In genomic region chr3:108661699-108662098, GRCh38 we compare ENCODE assay signal across 19 cellular contexts.
DNase-seq lines count a peak whose midpoint lies in the region; ATAC-seq and TF ChIP-seq lines count a peak whose summit lies in the region.
"Had no signal": no experiment of that assay in that cellular context is flagged by ENCODE, and none has a peak within 500 bp of the region (broad histone marks: within the 10 kb centered on the region; RNA-seq: fewer than 3 reads in every experiment).

No MANE protein-coding gene starts in this region.

- in situ Hi-C loops in GM13977 (cut with MboI; ENCODE audit: low pct_unique_long_range_greater_than_20kb, low sequenced_read_pairs, unreplicated experiment): loop anchor here (10.0 kb wide), 1 partner anchor 253 kb away; no protein-coding TSS in a partner anchor

- H4K20me1 ChIP-seq in SK-N-SH (ENCODE audit: insufficient read depth): no peaks in the 10 kb centered on the region

- peaks cover 6% of the 10 kb centered on the region for H3F3A ChIP-seq in SK-N-SH (replicated peaks; ENCODE audit: insufficient read depth)

- TF ChIP-seq RAD21 in SK-N-SH (IDR thresholded peaks at IDR 0.05; ENCODE audit: low read length): no peak

- WGBS in SK-N-SH (ENCODE audit: low lambda C conversion rate): 86% methylated on average over 2 of the region's 2 CpGs

- no peak overlapping the region for H3K27ac ChIP-seq in SK-N-SH (ENCODE audit: low read depth in 2 of 2, low read length in 1 of 2)
- H3K27ac ChIP-seq: dorsolateral prefrontal cortex, epithelial cell of prostate, foreskin keratinocyte, testis, vagina had no signal

- peaks cover 3 to 21% of the 10 kb centered on the region in 2 experiments for H3K36me3 ChIP-seq in SK-N-SH (replicated peaks in 1 of 2; ENCODE audit: control insufficient read depth in 1 of 2, insufficient read depth in 2 of 2, low read length in 1 of 2)
- H3K36me3 ChIP-seq: vagina had no signal

- H3K4me1 Mint-ChIP-seq in stimulated activated naive CD8-positive, alpha-beta T cell treated with anti-CD3 and anti-CD28 coated beads, Interleukin-15, amount 100 ng/mL, for 72 hours: peaks cover 6% of the 10 kb centered on the region

- H3K27me3 ChIP-seq in SK-N-SH (ENCODE audit: insufficient read depth): no peaks in the 10 kb centered on the region
- H3K27me3 ChIP-seq: dorsolateral prefrontal cortex, foreskin keratinocyte, testis, vagina had no signal

- no peaks in the 10 kb centered on the region for H3K27me3 Mint-ChIP-seq in stimulated activated naive CD8-positive, alpha-beta T cell treated with anti-CD3 and anti-CD28 coated beads, Interleukin-15, amount 100 ng/mL, for 72 hours
- H3K27me3 Mint-ChIP-seq: activated B cell treated with CpG ODN at 0.5 μM for 24 hours, progenitor cell of endocrine pancreas had no signal

- no peak overlapping the region for H3K4me3 Mint-ChIP-seq in stimulated activated naive CD8-positive, alpha-beta T cell treated with anti-CD3 and anti-CD28 coated beads, Interleukin-15, amount 100 ng/mL, for 72 hours
- H3K4me3 Mint-ChIP-seq: activated B cell treated with CpG ODN at 0.5 μM for 24 hours, CD14-positive monocyte, immature natural killer cell had no signal

- no peak for TF ChIP-seq EP300 in SK-N-SH (IDR thresholded peaks at IDR 0.05; ENCODE audit: borderline replicate concordance in 1 of 2, low read depth in 1 of 2, low read length in 1 of 2)

- no peak for ATAC-seq in stimulated activated naive CD8-positive, alpha-beta T cell treated with anti-CD3 and anti-CD28 coated beads, Interleukin-15, amount 100 ng/mL, for 72 hours
- no peak for ATAC-seq in HG03095 (IDR thresholded peaks at IDR 0.05; ENCODE audit: unreplicated experiment)

- CTCF ChIA-PET in SK-N-SH (lab: Yijun Ruan, JAX): interaction anchor here (0.6 to 11.8 kb wide), 19 partner anchors 9 to 1426 kb away, joined by 3 to 199 read pairs (median 5); no protein-coding TSS in a partner anchor

- H3K9me3 ChIP-seq in SK-N-SH: no peaks in the 10 kb centered on the region
- H3K9me3 ChIP-seq: testis, vagina had no signal

- H3K9ac ChIP-seq in SK-N-SH: no peak overlapping the region

- POLR2A ChIA-PET in SK-N-SH (lab: Yijun Ruan, JAX): no interaction called here

- peak; percentile 8 for TF ChIP-seq CTCF in GM13977 (IDR thresholded peaks at IDR 0.05; ENCODE audit: extremely low read depth, insufficient read depth, missing control alignments)
- TF ChIP-seq CTCF in SK-N-SH (IDR thresholded peaks at IDR 0.05): no peak

- H3K27ac Mint-ChIP-seq in stimulated activated naive CD8-positive, alpha-beta T cell treated with anti-CD3 and anti-CD28 coated beads, Interleukin-15, amount 100 ng/mL, for 72 hours: no peak overlapping the region
- H3K27ac Mint-ChIP-seq: activated B cell treated with CpG ODN at 0.5 μM for 24 hours, immature natural killer cell, progenitor cell of endocrine pancreas had no signal

- no peaks in the 10 kb centered on the region for H3K9me3 Mint-ChIP-seq in stimulated activated naive CD8-positive, alpha-beta T cell treated with anti-CD3 and anti-CD28 coated beads, Interleukin-15, amount 100 ng/mL, for 72 hours
- H3K9me3 Mint-ChIP-seq: activated B cell treated with CpG ODN at 0.5 μM for 24 hours had no signal

- H3K9me2 ChIP-seq in SK-N-SH: no peaks in the 10 kb centered on the region

- no peak overlapping the region; a peak in 1 of 4 replicates for H3K4me3 ChIP-seq in SK-N-SH (ENCODE audit: low read depth in 2 of 2, low read length in 1 of 2)
- H3K4me3 ChIP-seq: testis, vagina had no signal

- no peaks in the 10 kb centered on the region for H3K4me1 ChIP-seq in SK-N-SH (ENCODE audit: control insufficient read depth in 1 of 2, insufficient read depth in 2 of 2, low read depth in 1 of 2, low read length in 1 of 2)
- H3K4me1 ChIP-seq: foreskin keratinocyte, testis, vagina had no signal

- no peaks in the 10 kb centered on the region for H3K79me2 ChIP-seq in SK-N-SH (ENCODE audit: insufficient read depth)

- DNase-seq in AG20443 (ENCODE audit: low spot score) (peak; percentile 9), GM13977 (ENCODE audit: low spot score) (no peak), SK-N-SH (no peak), medulla oblongata (ENCODE audit: extremely low spot score) (peak; percentile 7), NCI-H1694 (lab: John Stamatoyannopoulos, UW) (no peak), NCI-H2029 (lab: John Stamatoyannopoulos, UW) (no peak)
- DNase-seq in stimulated activated naive CD8-positive, alpha-beta T cell treated with anti-CD3 and anti-CD28 coated beads, Interleukin-15, amount 100 ng/mL, for 72 hours: no peak
- DNase-seq: activated B cell treated with CpG ODN at 0.5 μM for 24 hours; activated effector memory CD4-positive, alpha-beta T cell treated with Interleukin-2 at 50 U/mL for 16 hours; left ventricle myocardium superior had no signal

- no peak overlapping the region for H3K4me2 ChIP-seq in SK-N-SH

- 0 out of 2 replicates have a peak overlapping the region, but pooled peaks have one; percentile 31 for H2AFZ ChIP-seq in SK-N-SH (ENCODE audit: low read depth)

TF ChIP-seq in SK-N-SH, 30 proteins besides CTCF, POLR2A, EP300 and RAD21 (continues in another document):
- TF ChIP-seq TAF1 (IDR thresholded peaks at IDR 0.05; ENCODE audit: borderline replicate concordance, low read depth, low read length): no peak
- no peak for TF ChIP-seq MEF2A (IDR thresholded peaks at IDR 0.05; ENCODE audit: borderline replicate concordance, low read depth)
- TF ChIP-seq, protein P1, sequence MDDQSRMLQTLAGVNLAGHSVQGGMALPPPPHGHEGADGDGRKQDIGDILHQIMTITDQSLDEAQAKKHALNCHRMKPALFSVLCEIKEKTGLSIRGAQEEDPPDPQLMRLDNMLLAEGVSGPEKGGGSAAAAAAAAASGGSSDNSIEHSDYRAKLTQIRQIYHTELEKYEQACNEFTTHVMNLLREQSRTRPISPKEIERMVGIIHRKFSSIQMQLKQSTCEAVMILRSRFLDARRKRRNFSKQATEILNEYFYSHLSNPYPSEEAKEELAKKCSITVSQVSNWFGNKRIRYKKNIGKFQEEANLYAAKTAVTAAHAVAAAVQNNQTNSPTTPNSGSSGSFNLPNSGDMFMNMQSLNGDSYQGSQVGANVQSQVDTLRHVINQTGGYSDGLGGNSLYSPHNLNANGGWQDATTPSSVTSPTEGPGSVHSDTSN (IDR thresholded peaks at IDR 0.05): no peak
- TF ChIP-seq, protein P2, sequence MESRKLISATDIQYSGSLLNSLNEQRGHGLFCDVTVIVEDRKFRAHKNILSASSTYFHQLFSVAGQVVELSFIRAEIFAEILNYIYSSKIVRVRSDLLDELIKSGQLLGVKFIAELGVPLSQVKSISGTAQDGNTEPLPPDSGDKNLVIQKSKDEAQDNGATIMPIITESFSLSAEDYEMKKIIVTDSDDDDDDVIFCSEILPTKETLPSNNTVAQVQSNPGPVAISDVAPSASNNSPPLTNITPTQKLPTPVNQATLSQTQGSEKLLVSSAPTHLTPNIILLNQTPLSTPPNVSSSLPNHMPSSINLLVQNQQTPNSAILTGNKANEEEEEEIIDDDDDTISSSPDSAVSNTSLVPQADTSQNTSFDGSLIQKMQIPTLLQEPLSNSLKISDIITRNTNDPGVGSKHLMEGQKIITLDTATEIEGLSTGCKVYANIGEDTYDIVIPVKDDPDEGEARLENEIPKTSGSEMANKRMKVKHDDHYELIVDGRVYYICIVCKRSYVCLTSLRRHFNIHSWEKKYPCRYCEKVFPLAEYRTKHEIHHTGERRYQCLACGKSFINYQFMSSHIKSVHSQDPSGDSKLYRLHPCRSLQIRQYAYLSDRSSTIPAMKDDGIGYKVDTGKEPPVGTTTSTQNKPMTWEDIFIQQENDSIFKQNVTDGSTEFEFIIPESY (IDR thresholded peaks at IDR 0.05; ENCODE audit: borderline replicate concordance, low read depth): no peak
- TF ChIP-seq, protein P3, sequence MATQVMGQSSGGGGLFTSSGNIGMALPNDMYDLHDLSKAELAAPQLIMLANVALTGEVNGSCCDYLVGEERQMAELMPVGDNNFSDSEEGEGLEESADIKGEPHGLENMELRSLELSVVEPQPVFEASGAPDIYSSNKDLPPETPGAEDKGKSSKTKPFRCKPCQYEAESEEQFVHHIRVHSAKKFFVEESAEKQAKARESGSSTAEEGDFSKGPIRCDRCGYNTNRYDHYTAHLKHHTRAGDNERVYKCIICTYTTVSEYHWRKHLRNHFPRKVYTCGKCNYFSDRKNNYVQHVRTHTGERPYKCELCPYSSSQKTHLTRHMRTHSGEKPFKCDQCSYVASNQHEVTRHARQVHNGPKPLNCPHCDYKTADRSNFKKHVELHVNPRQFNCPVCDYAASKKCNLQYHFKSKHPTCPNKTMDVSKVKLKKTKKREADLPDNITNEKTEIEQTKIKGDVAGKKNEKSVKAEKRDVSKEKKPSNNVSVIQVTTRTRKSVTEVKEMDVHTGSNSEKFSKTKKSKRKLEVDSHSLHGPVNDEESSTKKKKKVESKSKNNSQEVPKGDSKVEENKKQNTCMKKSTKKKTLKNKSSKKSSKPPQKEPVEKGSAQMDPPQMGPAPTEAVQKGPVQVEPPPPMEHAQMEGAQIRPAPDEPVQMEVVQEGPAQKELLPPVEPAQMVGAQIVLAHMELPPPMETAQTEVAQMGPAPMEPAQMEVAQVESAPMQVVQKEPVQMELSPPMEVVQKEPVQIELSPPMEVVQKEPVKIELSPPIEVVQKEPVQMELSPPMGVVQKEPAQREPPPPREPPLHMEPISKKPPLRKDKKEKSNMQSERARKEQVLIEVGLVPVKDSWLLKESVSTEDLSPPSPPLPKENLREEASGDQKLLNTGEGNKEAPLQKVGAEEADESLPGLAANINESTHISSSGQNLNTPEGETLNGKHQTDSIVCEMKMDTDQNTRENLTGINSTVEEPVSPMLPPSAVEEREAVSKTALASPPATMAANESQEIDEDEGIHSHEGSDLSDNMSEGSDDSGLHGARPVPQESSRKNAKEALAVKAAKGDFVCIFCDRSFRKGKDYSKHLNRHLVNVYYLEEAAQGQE (IDR thresholded peaks at IDR 0.05; ENCODE audit: low read depth, low read length): no peak
- TF ChIP-seq EZH2phosphoT487 (IDR thresholded peaks at IDR 0.05; ENCODE audit: borderline replicate concordance, low read depth): no peak
- TF ChIP-seq, protein P4, sequence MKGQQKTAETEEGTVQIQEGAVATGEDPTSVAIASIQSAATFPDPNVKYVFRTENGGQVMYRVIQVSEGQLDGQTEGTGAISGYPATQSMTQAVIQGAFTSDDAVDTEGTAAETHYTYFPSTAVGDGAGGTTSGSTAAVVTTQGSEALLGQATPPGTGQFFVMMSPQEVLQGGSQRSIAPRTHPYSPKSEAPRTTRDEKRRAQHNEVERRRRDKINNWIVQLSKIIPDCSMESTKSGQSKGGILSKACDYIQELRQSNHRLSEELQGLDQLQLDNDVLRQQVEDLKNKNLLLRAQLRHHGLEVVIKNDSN (IDR thresholded peaks at IDR 0.05; ENCODE audit: borderline replicate concordance, low read depth): no peak
- no peak for TF ChIP-seq RFX5 (IDR thresholded peaks at IDR 0.05; ENCODE audit: low read length)
- no peak for TF ChIP-seq CHD2 (IDR thresholded peaks at IDR 0.05; ENCODE audit: low read length, partially characterized antibody)
- no peak for TF ChIP-seq GATA2 (CRISPR knock-in tag; IDR thresholded peaks at IDR 0.05)
- no peak for TF ChIP-seq JUND (IDR thresholded peaks at IDR 0.05)
- no peak for TF ChIP-seq YY1 (IDR thresholded peaks at IDR 0.05; ENCODE audit: low read depth)
- no peak for TF ChIP-seq TCF12 (IDR thresholded peaks at IDR 0.05)
- TF ChIP-seq MXI1 (IDR thresholded peaks at IDR 0.05; ENCODE audit: low read depth, low read length): no peak

Comparison
In these comparisons a context has a peak if more than half of its experiments do, and no peak if none do; other contexts are left out.
1. DNase-seq: peak in AG20443 (single experiment) and medulla oblongata (single experiment); none in GM13977 (single experiment), SK-N-SH (single experiment), NCI-H1694 (single experiment), NCI-H2029 (single experiment) and stimulated activated naive CD8-positive, alpha-beta T cell treated with anti-CD3 and anti-CD28 coated beads, Interleukin-15, amount 100 ng/mL, for 72 hours (0 of 2).